Comparison of ENCODE assay signal across 10 cellular contexts in the genomic region with DNA sequence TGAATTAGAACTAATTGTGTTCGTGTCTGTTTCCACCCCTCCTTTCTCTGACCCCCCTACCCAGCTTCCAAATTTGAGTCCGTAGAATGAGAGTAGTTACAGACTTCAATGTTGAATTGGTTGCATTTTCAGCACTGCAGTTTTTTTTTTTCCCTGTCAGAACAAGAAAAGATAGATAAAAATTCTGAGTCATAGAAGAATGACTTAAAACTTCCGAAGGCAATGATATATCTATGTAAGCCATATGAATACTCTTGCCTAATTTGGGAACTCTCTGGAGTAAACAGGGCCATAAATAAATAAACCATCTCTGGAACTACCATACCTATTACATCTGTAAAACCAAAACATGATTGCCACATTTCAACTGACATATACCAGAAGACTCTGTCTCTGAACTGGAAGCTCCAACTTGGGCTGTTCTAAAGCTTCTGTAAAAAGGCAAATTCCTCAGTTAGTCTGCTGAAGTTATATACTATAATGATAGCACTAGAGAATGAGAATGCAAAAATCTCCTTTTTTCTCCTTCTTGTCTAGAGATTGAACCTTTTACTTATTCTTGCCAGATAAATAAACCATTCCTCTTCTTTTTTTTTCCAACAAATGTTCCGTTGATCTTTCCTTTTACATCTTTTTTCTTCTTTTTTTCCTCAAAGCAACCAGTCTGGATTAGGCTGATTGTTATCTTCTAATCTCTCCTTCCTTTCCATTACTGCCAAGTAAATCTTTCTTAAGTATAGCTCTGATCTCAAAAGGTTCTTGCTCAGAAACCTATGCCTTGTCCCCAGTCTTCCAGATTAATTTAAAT. TPM values are rescaled to one million over a fixed set of nuclear protein-coding genes. Genes with fewer than 3 reads are reported as not detected.
A peak's percentile ranks its signal among the peaks of the same experiment; 100 is the strongest.
DNase-seq lines count a peak whose midpoint lies in the region; ATAC-seq and TF ChIP-seq lines count a peak whose summit lies in the region.
"Had no signal": no experiment of that assay in that cellular context is flagged by ENCODE, and none has a peak within 500 bp of the region (broad histone marks: within the 10 kb centered on the region; RNA-seq: fewer than 3 reads in every experiment).

No MANE protein-coding gene starts in this region.

- peak; percentile 28 to 85 for ATAC-seq in activated naive CD4-positive, alpha-beta T cell treated with anti-CD3 and anti-CD28 coated beads, Interleukin-2, amount 50 U/mL, for 72 hours
- ATAC-seq in foreskin keratinocyte (peak; percentile 62), thoracic aorta (ENCODE audit: insufficient number of reproducible peaks, low FRiP score, low read depth) (no peak), GM18858 (IDR thresholded peaks at IDR 0.05; ENCODE audit: unreplicated experiment) (no peak)

- H3K27ac Mint-ChIP-seq in activated naive CD4-positive, alpha-beta T cell treated with anti-CD3 and anti-CD28 coated beads, Interleukin-2, amount 50 U/mL, for 72 hours: peak overlapping the region; percentile 12 to 18

- H3K27me3 ChIP-seq in foreskin keratinocyte (no peaks in the 10 kb centered on the region), thoracic aorta (replicated peaks; ENCODE audit: insufficient read depth) (no peaks in the 10 kb centered on the region)

- TF ChIP-seq CTCF in WI38 (IDR thresholded peaks at IDR 0.05; ENCODE audit: low read depth, low read length) (no peak), foreskin keratinocyte (conservative IDR thresholded peaks at IDR 0.05) (no peak), thoracic aorta (IDR thresholded peaks at IDR 0.05) (no peak)

- H3K4me1 ChIP-seq in foreskin keratinocyte: peaks cover 17% of the 10 kb centered on the region
- peaks cover 49 to 80% of the 10 kb centered on the region in 2 donors for H3K4me1 ChIP-seq in thoracic aorta (ENCODE audit: control insufficient read depth in 1 of 2, low read depth in 2 of 2)

- no peaks in the 10 kb centered on the region for H3K9me3 Mint-ChIP-seq in activated naive CD4-positive, alpha-beta T cell treated with anti-CD3 and anti-CD28 coated beads, Interleukin-2, amount 50 U/mL, for 72 hours

- H3K9me3 ChIP-seq in thoracic aorta: no peaks in the 10 kb centered on the region

- H3K36me3 ChIP-seq in thoracic aorta: peaks cover 2% of the 10 kb centered on the region

- peak overlapping the region; percentile 22 for H3K27ac ChIP-seq in foreskin keratinocyte
- H3K27ac ChIP-seq in thoracic aorta: peak overlapping the region; percentile 10 to 19

- H3K4me3 ChIP-seq in WI38 (ENCODE audit: low read depth, low read length) (0 out of 2 replicates have a peak overlapping the region, but pooled peaks have one; percentile 9), thoracic aorta (no peak overlapping the region)

- no peak for DNase-seq in activated naive CD4-positive, alpha-beta T cell treated with anti-CD3 and anti-CD28 coated beads, Interleukin-2, amount 50 U/mL, for 72 hours (ENCODE audit: low spot score in 2 of 2)
- no peak for DNase-seq in activated naive CD4-positive, alpha-beta T cell (lab: John Stamatoyannopoulos, UW)
- DNase-seq in foreskin keratinocyte: peak; percentile 59 to 72
- no peak for DNase-seq in thoracic aorta (ENCODE audit: low spot score)
- no peak for DNase-seq in NCI-H1048 (lab: John Stamatoyannopoulos, UW)
- DNase-seq in SHP77 treated with DMSO at 0.1 percent for 48 hours (lab: John Stamatoyannopoulos, UW): no peak
- DNase-seq: aorta, NCI-H1694 had no signal

- no peaks in the 10 kb centered on the region for H3K36me3 Mint-ChIP-seq in activated naive CD4-positive, alpha-beta T cell treated with anti-CD3 and anti-CD28 coated beads, Interleukin-2, amount 50 U/mL, for 72 hours

RNA-seq across cellular contexts. Expression of a gene that starts 23.5 kb away (rescaled TPM):
- 10 to 100 TPM in 1 of 2 donors, 1 to 10 TPM in 1; 9.7 to 15.6 TPM for total RNA-seq in activated naive CD4-positive, alpha-beta T cell treated with anti-CD3 and anti-CD28 coated beads, Interleukin-2, amount 50 U/mL, for 72 hours
- 119 and 120 TPM in 2 replicates for total RNA-seq in foreskin keratinocyte
- 31.8 and 38.5 TPM in 2 replicates for polyA plus RNA-seq in foreskin keratinocyte
- total RNA-seq in thoracic aorta: 100 to 1,000 TPM; 346 to 348 TPM

Comparison
In these comparisons a context has a peak if more than half of its experiments do, and no peak if none do; other contexts are left out.
1. ATAC-seq: peak in activated naive CD4-positive, alpha-beta T cell treated with anti-CD3 and anti-CD28 coated beads, Interleukin-2, amount 50 U/mL, for 72 hours (2 of 2) and foreskin keratinocyte (single experiment); none in thoracic aorta (single experiment) and GM18858 (single experiment).
2. DNase-seq: peak in foreskin keratinocyte (2 of 2); none in activated naive CD4-positive, alpha-beta T cell treated with anti-CD3 and anti-CD28 coated beads, Interleukin-2, amount 50 U/mL, for 72 hours (0 of 2), activated naive CD4-positive, alpha-beta T cell (0 of 4), thoracic aorta (single experiment), NCI-H1048 (single experiment) and SHP77 treated with DMSO at 0.1 percent for 48 hours (single experiment).